Comparison of ENCODE assay signal across 16 cellular contexts in genomic region chr4:6423575-6423974, GRCh38. TPM values are rescaled to one million over a fixed set of nuclear protein-coding genes. Genes with fewer than 3 reads are reported as not detected.
A peak's percentile ranks its signal among the peaks of the same experiment; 100 is the strongest.
DNase-seq lines count a peak whose midpoint lies in the region; ATAC-seq and TF ChIP-seq lines count a peak whose summit lies in the region.
"Had no signal": no experiment of that assay in that cellular context is flagged by ENCODE, and none has a peak within 500 bp of the region (broad histone marks: within the 10 kb centered on the region; RNA-seq: fewer than 3 reads in every experiment).

No MANE protein-coding gene starts in this region.

- no peak for DNase-seq in middle frontal gyrus (ENCODE audit: extremely low spot score, low spot score)
- DNase-seq in vagina (ENCODE audit: extremely low spot score in 2 of 2), result no peak
- no peak for DNase-seq in natural killer cell
- no peak for DNase-seq in NCI-H2196 (lab: John Stamatoyannopoulos, UW; ENCODE audit: unreplicated experiment)
- DNase-seq: Calu3; GM23248; NCI-H526 treated with DMSO at 0.1 percent for 48 hours; stimulated activated CD4-positive, alpha-beta T cell treated with anti-CD3 and anti-CD28 coated beads, Interleukin-12 subunit alpha, Interleukin-12 subunit beta, amount 100 ng/mL, for 4 hours; stimulated activated naive CD4-positive, alpha-beta T cell treated with Interleukin-2 at 50 U/mL for 16 hours had no signal

- 64 to 69% methylated on average over 2 of the region's 2 CpGs for WGBS in esophagus, 2 donors

- peaks cover 23 to 48% of the 10 kb centered on the region in 2 donors for H3K27me3 Mint-ChIP-seq in natural killer cell (ENCODE audit: low read depth in 2 of 2)

- H3K4me1 Mint-ChIP-seq in natural killer cell, result peaks cover 17 to 18% of the 10 kb centered on the region in 2 donors

- H3K27ac ChIP-seq in esophagus (ENCODE audit: low read depth in 2 of 2, low read length in 1 of 2), result peak overlapping the region; percentile 67
- H3K27ac ChIP-seq in vagina, result no peak overlapping the region
- H3K27ac ChIP-seq: epithelial cell of prostate, GM23248, KMS-11 had no signal

- no peak overlapping the region for H3K4me3 Mint-ChIP-seq in natural killer cell

- peaks cover 0 to 6% of the 10 kb centered on the region in 2 donors for H3K36me3 ChIP-seq in esophagus (ENCODE audit: control insufficient read depth in 2 of 2, insufficient read depth in 2 of 2, low read length in 1 of 2)
- H3K36me3 ChIP-seq in vagina, result no peaks in the 10 kb centered on the region

- TF ChIP-seq CTCF in vagina (IDR thresholded peaks at IDR 0.05), result no peak
- TF ChIP-seq CTCF in natural killer cell (IDR thresholded peaks at IDR 0.05), result no peak

- no peaks in the 10 kb centered on the region for H3K9me3 Mint-ChIP-seq in natural killer cell

- intact Hi-C loops in vagina (cut with DNase I), result no loop called here
- intact Hi-C loops in natural killer cell (cut with micrococcal nuclease), result no loop called here

- H3K4me3 ChIP-seq in esophagus (ENCODE audit: low read depth in 1 of 2, low read length in 2 of 2) (no peak overlapping the region), vagina (no peak overlapping the region)
- H3K4me3 ChIP-seq: GM23248 had no signal

- H3K4me1 ChIP-seq in esophagus (ENCODE audit: control insufficient read depth in 2 of 2, insufficient read depth in 2 of 2, low read length in 1 of 2) (peaks cover 6 to 39% of the 10 kb centered on the region in 2 donors), vagina (no peaks in the 10 kb centered on the region)

- H3K27me3 ChIP-seq in esophagus (ENCODE audit: control insufficient read depth in 1 of 2, insufficient read depth in 2 of 2, low read length in 2 of 2) (no peaks in the 10 kb centered on the region), vagina (no peaks in the 10 kb centered on the region)

- H3K9me3 ChIP-seq in esophagus (ENCODE audit: control insufficient read depth in 2 of 2, insufficient read depth in 1 of 2, low read depth in 1 of 2, low read length in 1 of 2) (no peaks in the 10 kb centered on the region), vagina (no peaks in the 10 kb centered on the region)

- TF ChIP-seq POLR2A in vagina (IDR thresholded peaks at IDR 0.05), result no peak

- ATAC-seq in GM18873 (IDR thresholded peaks at IDR 0.05; ENCODE audit: low FRiP score, unreplicated experiment) (peak; percentile 88), GM21619 (IDR thresholded peaks at IDR 0.05; ENCODE audit: unreplicated experiment) (peak; percentile 88), HG03159 (IDR thresholded peaks at IDR 0.05; ENCODE audit: unreplicated experiment) (peak; percentile 91), natural killer cell (no peak)

- H3K27ac Mint-ChIP-seq in natural killer cell, result no peak overlapping the region

- no peaks in the 10 kb centered on the region for H3K36me3 Mint-ChIP-seq in natural killer cell

RNA-seq across cellular contexts. Expression of gene PPP2R2C, which starts 48.8 kb away (rescaled TPM):
- polyA plus RNA-seq in esophagus, result 10 to 100 TPM; 23.2 to 26.7 TPM
- 17.2 TPM for total RNA-seq in vagina
- total RNA-seq in natural killer cell, result not detected
- total RNA-seq: GM23248; T-helper 2 cell treated with Interferon-gamma antibody and Interleukin-4, amounts not matched to agents 100 ng/mL and 5 ng/mL, for 36 hours had no signal
- polyA plus RNA-seq: GM23248 had no signal

Comparison
In these comparisons a context has a peak if more than half of its experiments do, and no peak if none do; other contexts are left out.
1. ATAC-seq: peak in GM18873 (single experiment), GM21619 (single experiment) and HG03159 (single experiment); none in natural killer cell (0 of 3).
2. RNA of gene PPP2R2C, which starts 48.8 kb away (total RNA-seq): 17.2 TPM in vagina (single experiment); not detected in natural killer cell; every median in the first group is over 10 times any median in the second.